In genomic region chr7:100632951-100633717, GRCh38 we compare ENCODE assay signal across 8 cellular contexts.
A peak's percentile ranks its signal among the peaks of the same experiment; 100 is the strongest.
DNase-seq lines count a peak whose midpoint lies in the region; ATAC-seq and TF ChIP-seq lines count a peak whose summit lies in the region.

No MANE protein-coding gene starts in this region.

- H4K20me1 ChIP-seq in SU-DHL-6 (ENCODE audit: low read depth, low read length): no peaks in the 10 kb centered on the region

- no peaks in the 10 kb centered on the region for H3K79me2 ChIP-seq in SU-DHL-6 (ENCODE audit: insufficient read depth, low read length)

- peak overlapping the region; percentile 91 for H2AFZ ChIP-seq in SU-DHL-6 (ENCODE audit: low read depth, low read length, severe bottlenecking)

- in situ Hi-C loops in astrocyte of the cerebellum (cut with HindIII; ENCODE audit: low sequenced_read_pairs): no loop called here

- peak overlapping the region; percentile 58 for H3K27ac ChIP-seq in SU-DHL-6 (ENCODE audit: low read depth, low read length)

- no peaks in the 10 kb centered on the region for H3K9me3 ChIP-seq in SU-DHL-6 (ENCODE audit: insufficient read depth, low read length)

- H3K27me3 ChIP-seq in SU-DHL-6 (ENCODE audit: low read length): no peaks in the 10 kb centered on the region

- TF ChIP-seq POLR2A in GM10847 (IDR thresholded peaks at IDR 0.05; ENCODE audit: extremely low read depth, insufficient read length): peak; percentile 21

- TF ChIP-seq CTCF in SU-DHL-6 (IDR thresholded peaks at IDR 0.05; ENCODE audit: insufficient read depth, low read length, poor library complexity, severe bottlenecking) (peak; percentile 59), astrocyte of the cerebellum (IDR thresholded peaks at IDR 0.05; ENCODE audit: low read depth, low read length, missing control alignments) (peak; percentile 31)

- H3F3A ChIP-seq in SU-DHL-6 (ENCODE audit: insufficient read depth): peaks cover 18% of the 10 kb centered on the region

- ATAC-seq in GM19324 (IDR thresholded peaks at IDR 0.05; ENCODE audit: low FRiP score, unreplicated experiment): no peak

- H3K4me3 ChIP-seq in SU-DHL-6 (ENCODE audit: insufficient read depth, low read length, poor library complexity, severe bottlenecking) (peak overlapping the region; percentile 63), astrocyte of the cerebellum (ENCODE audit: low read depth, low read length) (peak overlapping the region; percentile 34)

- CTCF ChIA-PET in HEK293T (lab: Yijun Ruan, JAX): no interaction called here

- peak overlapping the region; percentile 86 for H3K9ac ChIP-seq in SU-DHL-6 (ENCODE audit: low read length)

- H3K9me2 ChIP-seq in SU-DHL-6 (replicated peaks; ENCODE audit: insufficient read depth, low read length): no peaks in the 10 kb centered on the region

- DNase-seq in HK-2 (ENCODE audit: unreplicated experiment) (peak; percentile 83), astrocyte of the cerebellum (ENCODE audit: low read depth) (no peak), islet precursor cell (peak; percentile 76), HEK293T (ENCODE audit: extremely low spot score) (no peak)
- peak; percentile 64 for DNase-seq in stimulated activated CD4-positive, alpha-beta T cell treated with anti-CD3 and anti-CD28 coated beads, Interleukin-4, amount 100 ng/mL, for 1 hour

- peak overlapping the region; percentile 68 for H3K4me2 ChIP-seq in SU-DHL-6 (ENCODE audit: low read depth, low read length, poor library complexity, severe bottlenecking)

- POLR2A ChIA-PET in HEK293T (lab: Yijun Ruan, JAX): interaction anchor here (1.1 kb wide), 1 partner anchor 46 kb away, joined by 3 read pairs; no protein-coding TSS in a partner anchor

- 0 out of 2 replicates have a peak, but pooled peaks cover 2% of the 10 kb centered on the region for H3K36me3 ChIP-seq in SU-DHL-6 (ENCODE audit: low read length)

TF ChIP-seq in HEK293T, 16 proteins besides CTCF, POLR2A, EP300 and RAD21:
- TF ChIP-seq CTBP1 (IDR thresholded peaks at IDR 0.05; ENCODE audit: borderline replicate concordance) (no peak), LEF1 (IDR thresholded peaks at IDR 0.05; ENCODE audit: borderline replicate concordance) (no peak), TARDBP (IDR thresholded peaks at IDR 0.05) (no peak), SP1 (IDR thresholded peaks at IDR 0.05) (no peak), FOXM1 (IDR thresholded peaks at IDR 0.05; ENCODE audit: borderline replicate concordance) (no peak), ARNT (IDR thresholded peaks at IDR 0.05) (no peak), L3MBTL2 (conservative IDR thresholded peaks at IDR 0.05) (no peak), BHLHE40 (IDR thresholded peaks at IDR 0.05; ENCODE audit: borderline replicate concordance) (no peak), FOXK2 (IDR thresholded peaks at IDR 0.05) (no peak), ELF4 (IDR thresholded peaks at IDR 0.05) (no peak)

Comparison
In these comparisons a context has a peak if more than half of its experiments do, and no peak if none do; other contexts are left out.
1. DNase-seq: peak in HK-2 (single experiment), islet precursor cell (single experiment) and stimulated activated CD4-positive, alpha-beta T cell treated with anti-CD3 and anti-CD28 coated beads, Interleukin-4, amount 100 ng/mL, for 1 hour (single experiment); none in astrocyte of the cerebellum (single experiment) and HEK293T (single experiment).